16 cellular contexts compared by ENCODE assay signal in genomic region chr12:6838854-6839253, GRCh38. TPM values are rescaled to one million over a fixed set of nuclear protein-coding genes. Genes with fewer than 3 reads are reported as not detected.
"Had no signal": no experiment of that assay in that cellular context is flagged by ENCODE, and none has a peak within 500 bp of the region (broad histone marks: within the 10 kb centered on the region; RNA-seq: fewer than 3 reads in every experiment).

No MANE protein-coding gene starts in this region.

- H3K36me3 ChIP-seq: left lung, ovary had no signal

- H3K27me3 ChIP-seq: left lung, ovary had no signal

- DNase-seq: effector memory CD4-positive, alpha-beta T cell; islet precursor cell; left lung; lower lobe of right lung; mesendoderm; naive B cell; ovary; stimulated activated CD4-positive, alpha-beta T cell treated with anti-CD3 and anti-CD28 coated beads, Interleukin-2, amount 100 ng/mL, for 48 hours; stimulated activated naive CD4-positive, alpha-beta T cell treated with Interleukin-2 at 50 U/mL for 16 hours; trophoblast cell had no signal

- H3K4me1 ChIP-seq: left lung, lower lobe of right lung had no signal

- H3K27ac Mint-ChIP-seq: nephron had no signal

- H3K4me3 Mint-ChIP-seq: naive B cell, nephron had no signal

- FAIRE-seq: endometrium, frontal cortex, urothelium cell line had no signal

- H3K9me3 ChIP-seq: left lung, lower lobe of right lung, ovary had no signal

- H3K27ac ChIP-seq: left lung, lower lobe of right lung, ovary had no signal

- H3K4me2 ChIP-seq: smooth muscle cell had no signal

- H3K9me3 Mint-ChIP-seq: naive B cell, nephron had no signal

- H3K36me3 Mint-ChIP-seq: naive B cell had no signal

- H3K4me3 ChIP-seq: left lung, lower lobe of right lung, ovary, smooth muscle cell had no signal

RNA-seq across cellular contexts. Expression of gene GNB3, which starts 1.9 kb away (rescaled TPM):
- total RNA-seq: esophagus mucosa had no signal
